In genomic region chr1:24688621-24689195, GRCh38 we compare ENCODE assay signal across 8 cellular contexts. TPM values are rescaled to one million over a fixed set of nuclear protein-coding genes. Genes with fewer than 3 reads are reported as not detected.
DNase-seq lines count a peak whose midpoint lies in the region; ATAC-seq and TF ChIP-seq lines count a peak whose summit lies in the region.

No MANE protein-coding gene starts in this region.

- no peak overlapping the region for H3K9ac ChIP-seq in endodermal cell (ENCODE audit: extremely low read depth, low read length, poor library complexity, severe bottlenecking)

- no peak overlapping the region for H3K4me3 Mint-ChIP-seq in CD14-positive monocyte
- no peak overlapping the region for H3K4me3 Mint-ChIP-seq in HFFc6
- no peak overlapping the region for H3K4me3 Mint-ChIP-seq in endodermal cell

- no peaks in the 10 kb centered on the region for H3K4me1 ChIP-seq in endodermal cell (ENCODE audit: control insufficient read depth, insufficient read depth, low read length)
- H3K4me1 ChIP-seq in mucosa of descending colon (ENCODE audit: low read depth), result no peaks in the 10 kb centered on the region

- H3K36me3 ChIP-seq in endodermal cell (ENCODE audit: control insufficient read depth, insufficient read depth, low read length) (no peaks in the 10 kb centered on the region), mucosa of descending colon (ENCODE audit: low read depth) (no peaks in the 10 kb centered on the region)

- no peaks in the 10 kb centered on the region for H3K27me3 ChIP-seq in endodermal cell (ENCODE audit: control insufficient read depth, insufficient read depth, low read length, poor library complexity, severe bottlenecking)

- H3K27me3 Mint-ChIP-seq in CD14-positive monocyte (ENCODE audit: low read depth in 3 of 3) (peaks cover 2 to 5% (median 3%) of the 10 kb centered on the region in 3 donors), HFFc6 (ENCODE audit: insufficient read depth) (peaks cover 1% of the 10 kb centered on the region), endodermal cell (ENCODE audit: insufficient read depth) (no peaks in the 10 kb centered on the region)

- intact Hi-C loops in CD14-positive monocyte (cut with micrococcal nuclease), result loop anchor here (2.0 kb wide), 1 partner anchor 142 kb away; no protein-coding TSS in a partner anchor
- intact Hi-C loops in mucosa of descending colon (cut with DNase I, micrococcal nuclease), result loop anchor here (2.0 kb wide), 1 partner anchor 142 kb away; no protein-coding TSS in a partner anchor

- H3K4me3 ChIP-seq in endodermal cell (ENCODE audit: low read length), result no peak overlapping the region
- no peak overlapping the region for H3K4me3 ChIP-seq in mucosa of descending colon

- peak; percentile 95 for ATAC-seq in mucosa of descending colon
- ATAC-seq in HG02938 (IDR thresholded peaks at IDR 0.05; ENCODE audit: unreplicated experiment), result no peak

- peaks cover 8% of the 10 kb centered on the region for H3K4me1 Mint-ChIP-seq in CD14-positive monocyte
- peaks cover 32% of the 10 kb centered on the region for H3K4me1 Mint-ChIP-seq in HFFc6 (ENCODE audit: low read depth)
- no peaks in the 10 kb centered on the region for H3K4me1 Mint-ChIP-seq in endodermal cell

- DNase-seq in CD14-positive monocyte (ENCODE audit: low spot score) (peak; percentile 68), HFFc6 (peak; percentile 66), NOMO-1 (lab: John Stamatoyannopoulos, UW; ENCODE audit: unreplicated experiment in 2 of 2) (peak; percentile 44 to 57), endodermal cell (peak; percentile 92), mucosa of descending colon (peak in 2 of 3 donors; percentile 76 to 85)
- peak; percentile 21 to 24 for DNase-seq in activated CD8-positive, alpha-beta memory T cell treated with anti-CD3 and anti-CD28 coated beads for 4 hours (ENCODE audit: low read depth in 2 of 2)
- DNase-seq in stimulated activated CD8-positive, alpha-beta memory T cell treated with anti-CD3 and anti-CD28 coated beads, Interleukin-7, amount 100 ng/mL, for 4 hours (ENCODE audit: low read depth in 2 of 2), result peak; percentile 18 to 24

- TF ChIP-seq CTCF in CD14-positive monocyte (IDR thresholded peaks at IDR 0.05) (peak; percentile 91), HFFc6 (IDR thresholded peaks at IDR 0.05) (peak; percentile 90), endodermal cell (conservative IDR thresholded peaks at IDR 0.05) (peak; percentile 94), mucosa of descending colon (IDR thresholded peaks at IDR 0.05) (peak; percentile 55)

- no peaks in the 10 kb centered on the region for H3K9me3 ChIP-seq in endodermal cell (ENCODE audit: control insufficient read depth, low read length)
- no peaks in the 10 kb centered on the region for H3K9me3 ChIP-seq in mucosa of descending colon

- 57 to 63% methylated on average over 11 to 13 of the region's 13 CpGs for WGBS in endodermal cell (ENCODE audit: insufficient coverage in 1 of 2, insufficient read length in 1 of 2), 2 experiments

- no peaks in the 10 kb centered on the region for H3K36me3 Mint-ChIP-seq in CD14-positive monocyte
- no peaks in the 10 kb centered on the region for H3K36me3 Mint-ChIP-seq in HFFc6 (ENCODE audit: low read depth)
- no peaks in the 10 kb centered on the region for H3K36me3 Mint-ChIP-seq in endodermal cell (ENCODE audit: low read depth)

- H3K9me3 Mint-ChIP-seq in CD14-positive monocyte (no peaks in the 10 kb centered on the region), HFFc6 (no peaks in the 10 kb centered on the region), endodermal cell (peaks cover 14% of the 10 kb centered on the region)

- no peak overlapping the region for H3K27ac ChIP-seq in endodermal cell (ENCODE audit: low read depth, low read length)

- H3K27ac Mint-ChIP-seq in CD14-positive monocyte (peak overlapping the region in 3 of 7 donors; percentile 24 to 58 (median 56)), HFFc6 (peak overlapping the region; percentile 38), endodermal cell (no peak overlapping the region)

RNA-seq across cellular contexts. Expression of gene SRRM1, which starts 45.6 kb away (rescaled TPM):
- 100 to 1,000 TPM in 1 of 2 donors, 10 to 100 TPM in 1; 55.9 to 106 TPM for polyA plus RNA-seq in CD14-positive monocyte
- 100 to 1,000 TPM; 118 to 149 (median 134) TPM for total RNA-seq in HFFc6 (2021; fragmentation: NEBNext Ultra II Directional; extraction: Animal tissue kit (Norgen Biotek cat#: 25700))
- total RNA-seq in endodermal cell (100 to 1,000 TPM; 233 to 293 TPM), mucosa of descending colon (100 to 1,000 TPM; 117 to 131 (median 120) TPM)
- 164 TPM for polyA plus RNA-seq in endodermal cell (2013, experiment 1 of 2)
- polyA plus RNA-seq in endodermal cell (2013, experiment 2 of 2), result 150 TPM

RNA-seq across cellular contexts. Expression of gene CLIC4, which starts 56.5 kb away (rescaled TPM):
- polyA plus RNA-seq in CD14-positive monocyte, result 10 to 100 TPM; 24.6 to 38.1 TPM
- 100 to 1,000 TPM; 517 to 729 (median 548) TPM for total RNA-seq in HFFc6 (2021; fragmentation: NEBNext Ultra II Directional; extraction: Animal tissue kit (Norgen Biotek cat#: 25700))
- 100 to 1,000 TPM; 119 to 146 TPM for total RNA-seq in endodermal cell
- 182 TPM for polyA plus RNA-seq in endodermal cell (2013, experiment 1 of 2)
- polyA plus RNA-seq in endodermal cell (2013, experiment 2 of 2), result 170 TPM
- total RNA-seq in mucosa of descending colon, result 100 to 1,000 TPM in 1 of 3 donors, 10 to 100 TPM in 2; 33.0 to 176 (median 52.4) TPM

Comparison
In these comparisons a context has a peak if more than half of its experiments do, and no peak if none do; other contexts are left out.
1. DNase-seq: peak in every context shown above with its lines; median percentile 92 in endodermal cell; 80 in mucosa of descending colon; 68 in CD14-positive monocyte; 66 in HFFc6; 50 in NOMO-1; 22 in activated CD8-positive, alpha-beta memory T cell treated with anti-CD3 and anti-CD28 coated beads for 4 hours; 21 in stimulated activated CD8-positive, alpha-beta memory T cell treated with anti-CD3 and anti-CD28 coated beads, Interleukin-7, amount 100 ng/mL, for 4 hours.